Comparison of ENCODE assay signal across 14 cellular contexts in the genomic region with DNA sequence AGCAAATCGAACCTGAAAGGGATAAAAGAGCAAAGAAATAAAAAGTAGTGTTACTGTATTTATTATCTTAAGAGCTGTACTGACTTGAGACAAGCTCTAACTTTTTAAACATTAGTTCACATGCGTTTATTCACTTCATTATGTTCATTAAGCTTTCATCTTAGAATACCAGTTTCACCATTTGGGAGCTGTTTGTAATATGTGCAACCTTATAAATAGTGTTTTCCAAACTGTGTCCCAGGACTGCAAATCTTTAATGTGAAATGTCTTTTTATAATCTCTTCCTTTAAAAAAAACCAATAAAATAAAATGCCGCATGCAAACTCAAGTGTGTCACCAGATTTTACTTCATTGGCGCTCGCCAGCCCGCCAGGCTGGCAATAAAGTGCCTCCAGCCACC. TPM values are rescaled to one million over a fixed set of nuclear protein-coding genes. Genes with fewer than 3 reads are reported as not detected.
DNase-seq lines count a peak whose midpoint lies in the region; ATAC-seq and TF ChIP-seq lines count a peak whose summit lies in the region.
"Had no signal": no experiment of that assay in that cellular context is flagged by ENCODE, and none has a peak within 500 bp of the region (broad histone marks: within the 10 kb centered on the region; RNA-seq: fewer than 3 reads in every experiment).

No MANE protein-coding gene starts in this region.

- no peaks in the 10 kb centered on the region for H3K27me3 Mint-ChIP-seq in activated T-cell treated with anti-CD3 and anti-CD28 coated beads, Interleukin-2, amount 50 U/mL, for 72 hours (ENCODE audit: low read depth)
- H3K27me3 Mint-ChIP-seq in CD4-positive, alpha-beta T cell = no peaks in the 10 kb centered on the region
- no peaks in the 10 kb centered on the region for H3K27me3 Mint-ChIP-seq in endodermal cell (ENCODE audit: insufficient read depth)

- intact Hi-C loops in CD4-positive, alpha-beta T cell (cut with DNase I, micrococcal nuclease) = no loop called here

- H3K9me3 Mint-ChIP-seq in activated T-cell treated with anti-CD3 and anti-CD28 coated beads, Interleukin-2, amount 50 U/mL, for 72 hours = no peaks in the 10 kb centered on the region
- H3K9me3 Mint-ChIP-seq in CD4-positive, alpha-beta T cell = no peaks in the 10 kb centered on the region
- H3K9me3 Mint-ChIP-seq in endodermal cell = no peaks in the 10 kb centered on the region

- H3K4me1 Mint-ChIP-seq in activated T-cell treated with anti-CD3 and anti-CD28 coated beads, Interleukin-2, amount 50 U/mL, for 72 hours (ENCODE audit: low read depth) = no peaks in the 10 kb centered on the region
- H3K4me1 Mint-ChIP-seq in CD4-positive, alpha-beta T cell (ENCODE audit: low read depth) = no peaks in the 10 kb centered on the region
- H3K4me1 Mint-ChIP-seq in endodermal cell = peaks cover 1% of the 10 kb centered on the region

- no peaks in the 10 kb centered on the region for H3K4me1 ChIP-seq in endodermal cell (ENCODE audit: control insufficient read depth, insufficient read depth, low read length)
- H3K4me1 ChIP-seq: BLaER1 had no signal

- H3K36me3 ChIP-seq in SK-N-MC (ENCODE audit: insufficient read depth, low read length) (peaks cover 100% of the 10 kb centered on the region), endodermal cell (ENCODE audit: control insufficient read depth, insufficient read depth, low read length) (peaks cover 88% of the 10 kb centered on the region)

- peaks cover 7 to 45% of the 10 kb centered on the region in 2 donors for H3K36me3 Mint-ChIP-seq in activated T-cell treated with anti-CD3 and anti-CD28 coated beads, Interleukin-2, amount 50 U/mL, for 72 hours (ENCODE audit: insufficient read depth in 2 of 2)
- peaks cover 98% of the 10 kb centered on the region for H3K36me3 Mint-ChIP-seq in CD4-positive, alpha-beta T cell (ENCODE audit: low read depth)
- peaks cover 79% of the 10 kb centered on the region for H3K36me3 Mint-ChIP-seq in endodermal cell (ENCODE audit: low read depth)

- TF ChIP-seq CTCF in CD4-positive, alpha-beta T cell (IDR thresholded peaks at IDR 0.05) = no peak
- no peak for TF ChIP-seq CTCF in endodermal cell (conservative IDR thresholded peaks at IDR 0.05)

- no peaks in the 10 kb centered on the region for H3K9me3 ChIP-seq in CD4-positive, alpha-beta T cell (ENCODE audit: control insufficient read depth, low read length)
- H3K9me3 ChIP-seq in SK-N-MC (ENCODE audit: low read depth, low read length) = no peaks in the 10 kb centered on the region
- no peaks in the 10 kb centered on the region for H3K9me3 ChIP-seq in endodermal cell (ENCODE audit: control insufficient read depth, low read length)
- H3K9me3 ChIP-seq: BLaER1 had no signal

- H3K4me3 ChIP-seq in SK-N-MC (no peak overlapping the region), endodermal cell (ENCODE audit: low read length) (no peak overlapping the region)
- H3K4me3 ChIP-seq: BLaER1, GM12878, GM23248 had no signal

- TF ChIP-seq POLR2A in erythroblast (IDR thresholded peaks at IDR 0.05; ENCODE audit: low read length) = peak; percentile 2

- H3K9ac ChIP-seq in SK-N-MC (ENCODE audit: insufficient read length) (no peak overlapping the region), endodermal cell (ENCODE audit: extremely low read depth, low read length, poor library complexity, severe bottlenecking) (no peak overlapping the region)
- H3K9ac ChIP-seq: BLaER1, GM23248 had no signal

- H3K27ac ChIP-seq in CD4-positive, alpha-beta T cell (ENCODE audit: low read depth, low read length) = no peak overlapping the region
- H3K27ac ChIP-seq in SK-N-MC = peak overlapping the region; percentile 39; the same call in 1 of the 2 replicates
- H3K27ac ChIP-seq in endodermal cell (ENCODE audit: low read depth, low read length) = no peak overlapping the region
- H3K27ac ChIP-seq: BLaER1, GM23248 had no signal

- WGBS in endodermal cell (ENCODE audit: insufficient coverage in 1 of 2, insufficient read length in 1 of 2), 2 experiments = 81 to 85% methylated on average over 5 to 6 of the region's 6 CpGs

- H3K27me3 ChIP-seq in CD4-positive, alpha-beta T cell (ENCODE audit: control insufficient read depth, insufficient read depth, low read length) = no peaks in the 10 kb centered on the region
- H3K27me3 ChIP-seq in endodermal cell (ENCODE audit: control insufficient read depth, insufficient read depth, low read length, poor library complexity, severe bottlenecking) = no peaks in the 10 kb centered on the region
- H3K27me3 ChIP-seq: BLaER1 had no signal

- CTCF ChIA-PET in CD4-positive, alpha-beta T cell (lab: Charles Lee) = interaction anchor here (0.9 kb wide), 1 partner anchor 13 kb away, joined by 3 read pairs; no protein-coding TSS in a partner anchor

- DNase-seq in activated T-cell treated with anti-CD3 and anti-CD28 coated beads, Interleukin-2, amount 50 U/mL, for 72 hours = no peak
- DNase-seq in activated T-cell treated with anti-CD3 and anti-CD28 coated beads for 4 hours (no peak), SK-N-MC (ENCODE audit: low read depth, low spot score) (no peak), erythroblast (lab: John Stamatoyannopoulos, UW) (no peak), endodermal cell (no peak)
- DNase-seq in CD4-positive, alpha-beta T cell = no peak
- DNase-seq: 8988T, AML-193, DMS79, GM23248 had no signal

- POLR2A ChIA-PET in CD4-positive, alpha-beta T cell (lab: Charles Lee) = no interaction called here

- H3K4me3 Mint-ChIP-seq in activated T-cell treated with anti-CD3 and anti-CD28 coated beads, Interleukin-2, amount 50 U/mL, for 72 hours = no peak overlapping the region
- H3K4me3 Mint-ChIP-seq in CD4-positive, alpha-beta T cell = no peak overlapping the region
- no peak overlapping the region for H3K4me3 Mint-ChIP-seq in endodermal cell

- peak overlapping the region; percentile 87 for H3K27ac Mint-ChIP-seq in activated T-cell treated with anti-CD3 and anti-CD28 coated beads, Interleukin-2, amount 50 U/mL, for 72 hours
- H3K27ac Mint-ChIP-seq in CD4-positive, alpha-beta T cell = peak overlapping the region; percentile 70
- no peak overlapping the region for H3K27ac Mint-ChIP-seq in endodermal cell

- no peak for ATAC-seq in activated T-cell treated with anti-CD3 and anti-CD28 coated beads, Interleukin-2, amount 50 U/mL, for 72 hours (replicated peaks in 1 of 2)
- no peak for ATAC-seq in CD4-positive, alpha-beta T cell (ENCODE audit: poor library complexity)
- ATAC-seq in activated CD4-positive, CD25-positive, alpha-beta regulatory T cell treated with anti-CD3 and anti-CD28 coated beads, Interleukin-2, amount 50 U/mL, for 24 hours = no peak
- ATAC-seq: GM12878, HCT116 had no signal

RNA-seq across cellular contexts. Expression of a gene that starts 28.3 kb away (rescaled TPM):
- total RNA-seq in activated T-cell treated with anti-CD3 and anti-CD28 coated beads, Interleukin-2, amount 50 U/mL, for 72 hours = 10 to 100 TPM; 70.1 to 96.9 TPM
- 100 to 1,000 TPM; 138 to 144 TPM for total RNA-seq in CD4-positive, alpha-beta T cell
- 10 to 100 TPM; 11.4 to 15.0 TPM for total RNA-seq in endodermal cell
- polyA plus RNA-seq in endodermal cell (2013, experiment 1 of 2) = 18.1 TPM
- polyA plus RNA-seq in endodermal cell (2013, experiment 2 of 2) = 13.2 TPM

RNA-seq across cellular contexts. Expression of a gene that starts 52.2 kb away (rescaled TPM):
- 10 to 100 TPM; 45.2 to 57.1 TPM for total RNA-seq in activated T-cell treated with anti-CD3 and anti-CD28 coated beads, Interleukin-2, amount 50 U/mL, for 72 hours
- total RNA-seq in CD4-positive, alpha-beta T cell = 10 to 100 TPM; 34.9 to 37.5 TPM
- 10 to 100 TPM; 51.8 to 65.4 TPM for total RNA-seq in endodermal cell
- 27.7 TPM for polyA plus RNA-seq in endodermal cell (2013, experiment 1 of 2)
- polyA plus RNA-seq in endodermal cell (2013, experiment 2 of 2) = 26.7 TPM

Comparison
In these comparisons a context has a peak if more than half of its experiments do, and no peak if none do; other contexts are left out.
1. RNA of a gene that starts 28.3 kb away (total RNA-seq): 138 to 144 TPM in CD4-positive, alpha-beta T cell and 70.1 to 96.9 TPM in activated T-cell treated with anti-CD3 and anti-CD28 coated beads, Interleukin-2, amount 50 U/mL, for 72 hours; 11.4 to 15.0 TPM in endodermal cell; every median in the first group is over 4 times any median in the second.